In genomic region chr3:136249091-136249490, GRCh38 we compare ENCODE assay signal across 1 cellular context.
TF ChIP-seq lines count a peak whose summit lies in the region.

No MANE protein-coding gene starts in this region.

TF ChIP-seq in K562, 482 proteins besides CTCF, POLR2A, EP300 and RAD21:
- no peak for TF ChIP-seq GMEB1 (CRISPR knock-in tag; IDR thresholded peaks at IDR 0.05)
- no peak for TF ChIP-seq SMARCC2 (IDR thresholded peaks at IDR 0.05; ENCODE audit: low read depth)
- no peak for TF ChIP-seq SRSF9 (IDR thresholded peaks at IDR 0.05; ENCODE audit: borderline replicate concordance, low read depth, low read length)
- TF ChIP-seq MEF2D (tag; conservative IDR thresholded peaks at IDR 0.05; ENCODE audit: low read depth) = no peak
- TF ChIP-seq ZNF507 (tag; conservative IDR thresholded peaks at IDR 0.05) = no peak
- TF ChIP-seq VEZF1 (CRISPR knock-in tag; IDR thresholded peaks at IDR 0.05) = no peak
- TF ChIP-seq TSHZ1 (CRISPR knock-in tag; IDR thresholded peaks at IDR 0.05) = no peak
- no peak for TF ChIP-seq SAP30 (IDR thresholded peaks at IDR 0.05; ENCODE audit: borderline replicate concordance, insufficient read depth, low read depth, low read length, poor library complexity, severe bottlenecking)
- no peak for TF ChIP-seq LCOR (CRISPR knock-in tag; IDR thresholded peaks at IDR 0.05)
TF ChIP-seq in K562: peak in this region for 0.
